In the genomic region with DNA sequence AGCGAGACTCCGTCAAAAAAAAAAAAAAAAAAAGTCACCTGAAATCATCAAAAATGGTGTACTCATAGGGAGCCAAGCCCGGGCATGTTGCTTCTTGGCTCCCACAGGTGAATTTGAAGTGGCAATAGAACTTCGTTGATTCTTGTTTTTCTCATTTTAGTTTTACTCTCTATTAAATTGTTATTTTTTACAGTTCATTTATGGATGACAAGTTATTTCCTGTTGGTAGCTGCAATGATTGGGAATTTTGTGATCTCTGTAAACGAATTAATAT, we compare ENCODE assay signal across 1 cellular context.
TF ChIP-seq lines count a peak whose summit lies in the region.

No MANE protein-coding gene starts in this region.

TF ChIP-seq in GM12878, 131 proteins besides CTCF, POLR2A, EP300 and RAD21:
- TF ChIP-seq, protein P1, sequence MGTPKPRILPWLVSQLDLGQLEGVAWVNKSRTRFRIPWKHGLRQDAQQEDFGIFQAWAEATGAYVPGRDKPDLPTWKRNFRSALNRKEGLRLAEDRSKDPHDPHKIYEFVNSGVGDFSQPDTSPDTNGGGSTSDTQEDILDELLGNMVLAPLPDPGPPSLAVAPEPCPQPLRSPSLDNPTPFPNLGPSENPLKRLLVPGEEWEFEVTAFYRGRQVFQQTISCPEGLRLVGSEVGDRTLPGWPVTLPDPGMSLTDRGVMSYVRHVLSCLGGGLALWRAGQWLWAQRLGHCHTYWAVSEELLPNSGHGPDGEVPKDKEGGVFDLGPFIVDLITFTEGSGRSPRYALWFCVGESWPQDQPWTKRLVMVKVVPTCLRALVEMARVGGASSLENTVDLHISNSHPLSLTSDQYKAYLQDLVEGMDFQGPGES (IDR thresholded peaks at IDR 0.05): no peak
- TF ChIP-seq SPI1 (IDR thresholded peaks at IDR 0.05; ENCODE audit: borderline replicate concordance, insufficient read depth, low read depth, low read length) (no peak), GATAD2B (conservative IDR thresholded peaks at IDR 0.05; ENCODE audit: low read depth) (no peak), ZNF274 (IDR thresholded peaks at IDR 0.05; ENCODE audit: insufficient read depth, insufficient read length) (no peak), TCF3 (IDR thresholded peaks at IDR 0.05; ENCODE audit: borderline replicate concordance, insufficient read depth, low read depth, low read length) (no peak), TCF12 (IDR thresholded peaks at IDR 0.05; ENCODE audit: low read depth, low read length) (no peak), ZNF217 (IDR thresholded peaks at IDR 0.05) (no peak)
- TF ChIP-seq, protein P2, sequence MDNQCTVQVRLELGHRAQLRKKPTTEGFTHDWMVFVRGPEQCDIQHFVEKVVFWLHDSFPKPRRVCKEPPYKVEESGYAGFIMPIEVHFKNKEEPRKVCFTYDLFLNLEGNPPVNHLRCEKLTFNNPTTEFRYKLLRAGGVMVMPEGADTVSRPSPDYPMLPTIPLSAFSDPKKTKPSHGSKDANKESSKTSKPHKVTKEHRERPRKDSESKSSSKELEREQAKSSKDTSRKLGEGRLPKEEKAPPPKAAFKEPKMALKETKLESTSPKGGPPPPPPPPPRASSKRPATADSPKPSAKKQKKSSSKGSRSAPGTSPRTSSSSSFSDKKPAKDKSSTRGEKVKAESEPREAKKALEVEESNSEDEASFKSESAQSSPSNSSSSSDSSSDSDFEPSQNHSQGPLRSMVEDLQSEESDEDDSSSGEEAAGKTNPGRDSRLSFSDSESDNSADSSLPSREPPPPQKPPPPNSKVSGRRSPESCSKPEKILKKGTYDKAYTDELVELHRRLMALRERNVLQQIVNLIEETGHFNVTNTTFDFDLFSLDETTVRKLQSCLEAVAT (IDR thresholded peaks at IDR 0.05): peak; percentile 47; the same call in 1 of the 2 replicates
